ENCODE assay signal across 14 cellular contexts in genomic region chr20:44973053-44973452, GRCh38. TPM values are rescaled to one million over a fixed set of nuclear protein-coding genes. Genes with fewer than 3 reads are reported as not detected.
A peak's percentile ranks its signal among the peaks of the same experiment; 100 is the strongest.
DNase-seq lines count a peak whose midpoint lies in the region; ATAC-seq and TF ChIP-seq lines count a peak whose summit lies in the region.
"Had no signal": no experiment of that assay in that cellular context is flagged by ENCODE, and none has a peak within 500 bp of the region (broad histone marks: within the 10 kb centered on the region; RNA-seq: fewer than 3 reads in every experiment).

No MANE protein-coding gene starts in this region.

- H3K9me3 Mint-ChIP-seq in activated CD4-positive, alpha-beta T cell treated with anti-CD3 and anti-CD28 coated beads, Interleukin-2, amount 10 ng/mL, durations not matched to agents 24 days and 14 days: peaks cover 5% of the 10 kb centered on the region

- DNase-seq in activated CD4-positive, alpha-beta T cell treated with anti-CD3 and anti-CD28 coated beads, Interleukin-2, amount 10 ng/mL, durations not matched to agents 24 days and 14 days: no peak
- DNase-seq in activated CD4-positive, alpha-beta T cell treated with anti-CD3 and anti-CD28 coated beads for 4 hours: no peak
- peak; percentile 20 for DNase-seq in brain pericyte (ENCODE audit: low read depth, low spot score)
- DNase-seq in NK-92 (lab: John Stamatoyannopoulos, UW; ENCODE audit: unreplicated experiment): no peak
- DNase-seq in NCI-H2171 (lab: John Stamatoyannopoulos, UW): no peak
- DNase-seq: amniotic stem cell, DND-41, NCI-H1105 treated with DMSO at 0.1 percent for 48 hours, NCI-H526 treated with DMSO at 0.1 percent for 48 hours, SIG-M5 had no signal

- H3K4me3 ChIP-seq in Loucy (ENCODE audit: low read length, poor library complexity, severe bottlenecking) (no peak overlapping the region), skeletal muscle satellite cell (ENCODE audit: low read length) (no peak overlapping the region)
- H3K4me3 ChIP-seq: suprapubic skin had no signal

- H3F3A ChIP-seq in Loucy (ENCODE audit: low read depth): peaks cover 3% of the 10 kb centered on the region; the same call in 1 of the 2 replicates

- H3K4me1 Mint-ChIP-seq in activated CD4-positive, alpha-beta T cell treated with anti-CD3 and anti-CD28 coated beads, Interleukin-2, amount 10 ng/mL, durations not matched to agents 24 days and 14 days: peaks cover 76% of the 10 kb centered on the region

- H4K20me1 ChIP-seq in Loucy (ENCODE audit: insufficient read depth, low read length, poor library complexity, severe bottlenecking): peaks cover 10% of the 10 kb centered on the region

- peaks cover 31% of the 10 kb centered on the region; the same call in 1 of the 2 replicates for H3K36me3 ChIP-seq in Loucy (ENCODE audit: insufficient read depth, low read length)
- H3K36me3 ChIP-seq in skeletal muscle satellite cell (ENCODE audit: insufficient read depth, low read length): peaks cover 36% of the 10 kb centered on the region

- peaks cover 66% of the 10 kb centered on the region for H3K36me3 Mint-ChIP-seq in activated CD4-positive, alpha-beta T cell treated with anti-CD3 and anti-CD28 coated beads, Interleukin-2, amount 10 ng/mL, durations not matched to agents 24 days and 14 days (ENCODE audit: low read depth)

- ATAC-seq in esophagus mucosa: no peak

- H3K27me3 ChIP-seq in Loucy (ENCODE audit: insufficient read depth, low read length, poor library complexity, severe bottlenecking): no peaks in the 10 kb centered on the region
- no peaks in the 10 kb centered on the region for H3K27me3 ChIP-seq in skeletal muscle satellite cell (ENCODE audit: control insufficient read depth, insufficient read depth, low read length)
- H3K27me3 ChIP-seq: suprapubic skin had no signal

- H3K27me3 Mint-ChIP-seq in activated CD4-positive, alpha-beta T cell treated with anti-CD3 and anti-CD28 coated beads, Interleukin-2, amount 10 ng/mL, durations not matched to agents 24 days and 14 days: no peaks in the 10 kb centered on the region

- H3K4me2 ChIP-seq in Loucy (ENCODE audit: low read depth, low read length, poor library complexity, severe bottlenecking): peak overlapping the region; percentile 24
- H3K4me2 ChIP-seq in skeletal muscle satellite cell (ENCODE audit: low read length): peak overlapping the region; percentile 39

- H2AFZ ChIP-seq in Loucy (ENCODE audit: low read length): no peak overlapping the region

- H3K9me2 ChIP-seq in Loucy (replicated peaks; ENCODE audit: low read depth, low read length): no peaks in the 10 kb centered on the region

- H3K9ac ChIP-seq in Loucy (ENCODE audit: low read depth, low read length, poor library complexity, severe bottlenecking) (no peak overlapping the region), skeletal muscle satellite cell (ENCODE audit: low read depth, low read length) (no peak overlapping the region)

- peak overlapping the region; percentile 76 for H3K27ac Mint-ChIP-seq in activated CD4-positive, alpha-beta T cell treated with anti-CD3 and anti-CD28 coated beads, Interleukin-2, amount 10 ng/mL, durations not matched to agents 24 days and 14 days

- peak overlapping the region; percentile 61 for H3K4me3 Mint-ChIP-seq in activated CD4-positive, alpha-beta T cell treated with anti-CD3 and anti-CD28 coated beads, Interleukin-2, amount 10 ng/mL, durations not matched to agents 24 days and 14 days

- H3K4me1 ChIP-seq in Loucy (ENCODE audit: insufficient read depth, low read length, poor library complexity, severe bottlenecking) (peaks cover 38% of the 10 kb centered on the region), skeletal muscle satellite cell (ENCODE audit: control insufficient read depth, insufficient read depth, low read length) (peaks cover 37% of the 10 kb centered on the region)

- no peak for TF ChIP-seq CTCF in Loucy (conservative IDR thresholded peaks at IDR 0.05; ENCODE audit: low read length)

- peaks cover 52% of the 10 kb centered on the region for H3K79me2 ChIP-seq in Loucy (ENCODE audit: insufficient read depth, low read length)

- intact Hi-C loops in activated CD4-positive, alpha-beta T cell treated with anti-CD3 and anti-CD28 coated beads, Interleukin-2, amount 10 ng/mL, durations not matched to agents 24 days and 14 days (cut with micrococcal nuclease): loop anchor here (5.0 kb wide), 1 partner anchor 64 kb away; no protein-coding TSS in a partner anchor

- H3K9me3 ChIP-seq in Loucy (ENCODE audit: insufficient read depth, low read depth, low read length): no peaks in the 10 kb centered on the region
- H3K9me3 ChIP-seq in skeletal muscle satellite cell (replicated peaks; ENCODE audit: low read length): no peaks in the 10 kb centered on the region
- H3K9me3 ChIP-seq: suprapubic skin had no signal

RNA-seq across cellular contexts. Expression of gene STK4, which starts 6.7 kb away (rescaled TPM):
- 141 and 143 TPM in 2 replicates for total RNA-seq in activated CD4-positive, alpha-beta T cell treated with anti-CD3 and anti-CD28 coated beads, Interleukin-2, amount 10 ng/mL, durations not matched to agents 24 days and 14 days
- total RNA-seq in skeletal muscle satellite cell (2012; rRNA removed): 24.9 and 31.7 TPM in 2 replicates
- 15.8 TPM for total RNA-seq in esophagus mucosa

RNA-seq across cellular contexts. Expression of gene TOMM34, which starts 12.9 kb away (rescaled TPM):
- 63.4 and 64.5 TPM in 2 replicates for total RNA-seq in activated CD4-positive, alpha-beta T cell treated with anti-CD3 and anti-CD28 coated beads, Interleukin-2, amount 10 ng/mL, durations not matched to agents 24 days and 14 days
- total RNA-seq in skeletal muscle satellite cell (2012; rRNA removed): 51.5 and 52.0 TPM in 2 replicates
- total RNA-seq in esophagus mucosa: 11.4 TPM
